In genomic region chr2:3210257-3210656, GRCh38 we compare ENCODE assay signal across 27 cellular contexts.
"Had no signal": no experiment of that assay in that cellular context is flagged by ENCODE, and none has a peak within 500 bp of the region (broad histone marks: within the 10 kb centered on the region; RNA-seq: fewer than 3 reads in every experiment).

No MANE protein-coding gene starts in this region.

- H3K4me3 Mint-ChIP-seq: immature natural killer cell, naive B cell, nephron, type B pancreatic cell had no signal

- H3K27me3 ChIP-seq: esophagus squamous epithelium, gastroesophageal sphincter, spleen, suprapubic skin, thyroid gland, uterus had no signal

- H3K9me3 Mint-ChIP-seq: immature natural killer cell, nephron, type B pancreatic cell had no signal

- H3K4me1 Mint-ChIP-seq: naive B cell, nephron had no signal

- H3K9me3 ChIP-seq: esophagus squamous epithelium, gastroesophageal sphincter, psoas muscle, suprapubic skin, thyroid gland had no signal

- H3K4me3 ChIP-seq: esophagus squamous epithelium, gastroesophageal sphincter, lung, psoas muscle, spleen, suprapubic skin, thyroid gland, uterus had no signal

- ATAC-seq: gastroesophageal sphincter, left cardiac atrium, left ventricle myocardium superior, psoas muscle, sciatic nerve had no signal

- H3K4me1 ChIP-seq: esophagus squamous epithelium, gastroesophageal sphincter, psoas muscle, spleen, suprapubic skin, thyroid gland, uterus had no signal

- H3K36me3 ChIP-seq: thyroid gland, uterus had no signal

- H3K27ac ChIP-seq: esophagus squamous epithelium, gastroesophageal sphincter, psoas muscle, spleen, suprapubic skin, thyroid gland, uterus had no signal

- H3K27ac Mint-ChIP-seq: nephron, type B pancreatic cell had no signal

- H3K27me3 Mint-ChIP-seq: naive B cell, type B pancreatic cell had no signal

- DNase-seq: cortex of kidney; effector memory CD4-positive, alpha-beta T cell; esophagus squamous epithelium; foreskin fibroblast; glutamatergic neuron; immature natural killer cell; kidney; left cardiac atrium; left ventricle myocardium superior; mesenchymal stem cell; midbrain; naive B cell; psoas muscle; retina; spleen; stimulated activated CD4-positive, alpha-beta T cell treated with anti-CD3 and anti-CD28 coated beads, Interleukin-15, amount 100 ng/mL, for 24 hours; stimulated activated CD4-positive, alpha-beta T cell treated with anti-CD3 and anti-CD28 coated beads, Interleukin-1b, Interleukin-23, amount 100 ng/mL, for 48 hours; stimulated activated CD4-positive, alpha-beta T cell treated with anti-CD3 and anti-CD28 coated beads, Interleukin-4, amount 100 ng/mL, for 24 hours; stimulated activated naive CD4-positive, alpha-beta T cell; thyroid gland; uterus had no signal
